Comparison of ENCODE assay signal across 30 cellular contexts in the genomic region with DNA sequence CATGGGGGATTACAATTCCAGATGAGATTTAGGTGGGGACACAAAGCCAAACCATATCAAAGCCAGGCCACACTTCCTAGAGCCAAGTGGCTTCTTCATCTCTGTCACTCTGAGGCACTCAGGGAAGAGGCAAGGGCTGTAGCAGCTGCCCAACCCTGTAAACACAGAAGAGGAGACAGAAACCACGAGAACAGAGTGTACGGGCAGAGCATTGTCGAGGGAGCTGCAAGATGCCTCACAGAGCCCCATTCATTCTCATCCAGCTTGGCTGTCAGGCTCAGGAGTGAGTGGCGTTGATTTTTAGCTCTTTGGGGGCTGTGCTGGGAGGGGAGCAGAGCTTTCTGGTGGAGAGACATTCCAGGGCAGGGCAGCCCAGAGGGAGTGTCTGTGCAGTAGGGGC.
DNase-seq lines count a peak whose midpoint lies in the region; ATAC-seq, FAIRE-seq and TF ChIP-seq lines count a peak whose summit lies in the region.
"Had no signal": no experiment of that assay in that cellular context is flagged by ENCODE, and none has a peak within 500 bp of the region (broad histone marks: within the 10 kb centered on the region; RNA-seq: fewer than 3 reads in every experiment).

No MANE protein-coding gene starts in this region.

- no peaks in the 10 kb centered on the region for H3K36me3 ChIP-seq in Caco-2 (ENCODE audit: control insufficient read depth, insufficient read depth, low read length)
- H3K36me3 ChIP-seq: adrenal gland, breast epithelium, esophagus muscularis mucosa, sigmoid colon had no signal

- H3K27ac Mint-ChIP-seq in nephron progenitor cell (peak overlapping the region; percentile 93), immature natural killer cell (no peak overlapping the region), Caco-2 (ENCODE audit: unreplicated experiment) (no peak overlapping the region)
- H3K27ac Mint-ChIP-seq: activated CD4-positive, alpha-beta T cell treated with anti-CD3 and anti-CD28 coated beads, Interleukin-2, amount 10 ng/mL, durations not matched to agents 7 days and 5 days; activated CD8-positive, alpha-beta memory T cell treated with anti-CD3 and anti-CD28 coated beads, Interleukin-2, amount 10 ng/mL, durations not matched to agents 7 days and 5 days; activated T-cell treated with anti-CD3 and anti-CD28 coated beads, Interleukin-2, amount 50 U/mL, for 72 hours; CD4-positive, CD25-positive, alpha-beta regulatory T cell; natural killer cell; stimulated activated naive B cell treated with anti-CD40 and anti-IgM and Interleukin-4, amounts not matched to agents 10 μg/mL and 1 μg/mL and 100 μg/mL, for 72 hours; WTC11 had no signal

- no peaks in the 10 kb centered on the region for H3K27me3 ChIP-seq in Caco-2 (replicated peaks; ENCODE audit: control insufficient read depth, insufficient read depth, low read length)
- H3K27me3 ChIP-seq: adrenal gland, breast epithelium, foreskin keratinocyte, sigmoid colon, testis had no signal

- TF ChIP-seq CTCF in nephron progenitor cell (IDR thresholded peaks at IDR 0.05), result no peak
- no peak for TF ChIP-seq CTCF in Caco-2 (IDR thresholded peaks at IDR 0.05; ENCODE audit: insufficient read depth in 1 of 2, low read depth in 1 of 2, low read length in 1 of 2, severe bottlenecking in 1 of 2, unreplicated experiment in 1 of 2)

- no peak overlapping the region for H3K4me3 ChIP-seq in Caco-2 (ENCODE audit: low read depth, low read length)
- H3K4me3 ChIP-seq: adrenal gland, breast epithelium, esophagus muscularis mucosa, sigmoid colon, testis had no signal

- FAIRE-seq in frontal cortex (lab: Jason Lieb, UNC), result no peak
- FAIRE-seq: colon, RCC 7860 had no signal

- ATAC-seq in HG03175 (IDR thresholded peaks at IDR 0.05; ENCODE audit: unreplicated experiment) (no peak), esophagus mucosa (no peak)
- ATAC-seq: activated CD8-positive, alpha-beta memory T cell treated with anti-CD3 and anti-CD28 coated beads, Interleukin-2, amount 10 ng/mL, durations not matched to agents 7 days and 5 days; activated T-cell treated with anti-CD3 and anti-CD28 coated beads, Interleukin-2, amount 50 U/mL, for 72 hours; foreskin keratinocyte; natural killer cell; stimulated activated naive B cell treated with anti-CD40 and anti-IgM and Interleukin-4, amounts not matched to agents 10 μg/mL and 1 μg/mL and 100 μg/mL, for 72 hours; WTC11 had no signal

- H3K9me3 Mint-ChIP-seq in nephron progenitor cell, result peaks cover 42% of the 10 kb centered on the region
- peaks cover 0 to 20% (median under 1%) of the 10 kb centered on the region in 6 donors for H3K9me3 Mint-ChIP-seq in immature natural killer cell
- peaks cover 41% of the 10 kb centered on the region for H3K9me3 Mint-ChIP-seq in Caco-2 (ENCODE audit: unreplicated experiment)

- peak overlapping the region; percentile 95 for H3K27ac ChIP-seq in substantia nigra (ENCODE audit: low read depth, low read length, poor library complexity, severe bottlenecking)
- H3K27ac ChIP-seq: adrenal gland, breast epithelium, esophagus muscularis mucosa, foreskin keratinocyte, parathyroid adenoma, sigmoid colon, testis had no signal

- DNase-seq in anterior cingulate cortex (lab: John Stamatoyannopoulos, UW), result peak in 39 of 58 donors; percentile 1 to 85 (median 32)
- DNase-seq in frontal cortex (ENCODE audit: low spot score in 2 of 2), result peak; percentile 25 to 26
- no peak for DNase-seq in nephron progenitor cell
- peak in 45 of 49 donors; percentile 10 to 82 (median 48) for DNase-seq in substantia nigra (lab: John Stamatoyannopoulos, UW)
- DNase-seq in immature natural killer cell, result no peak
- no peak for DNase-seq in Caco-2
- DNase-seq: activated CD4-positive, alpha-beta T cell treated with anti-CD3 and anti-CD28 coated beads, Interleukin-2, amount 10 ng/mL, durations not matched to agents 7 days and 5 days; activated CD8-positive, alpha-beta memory T cell treated with anti-CD3 and anti-CD28 coated beads, Interleukin-2, amount 10 ng/mL, durations not matched to agents 7 days and 5 days; activated naive CD4-positive, alpha-beta T cell treated with Interleukin-2 at 50 U/mL for 16 hours; activated T-cell treated with anti-CD3 and anti-CD28 coated beads, Interleukin-2, amount 50 U/mL, for 72 hours; adrenal gland; CD4-positive, CD25-positive, alpha-beta regulatory T cell; foreskin keratinocyte; islet precursor cell; natural killer cell; NCI-H1694; NCI-H2227 treated with DMSO at 0.1 percent for 48 hours; NCI-H526 treated with DMSO at 0.1 percent for 48 hours; sigmoid colon; stimulated activated CD4-positive, alpha-beta T cell treated with anti-CD3 and anti-CD28 coated beads, Interleukin-4, amount 100 ng/mL, for 4 hours; stimulated activated naive B cell treated with anti-CD40 and anti-IgM and Interleukin-4, amounts not matched to agents 10 μg/mL and 1 μg/mL and 100 μg/mL, for 72 hours; testis had no signal

- POLR2A ChIA-PET in Caco-2 (lab: Charles Lee), result no interaction called here

- H3K4me1 Mint-ChIP-seq in nephron progenitor cell (peaks cover 36% of the 10 kb centered on the region), immature natural killer cell (no peaks in the 10 kb centered on the region), Caco-2 (ENCODE audit: low read depth, unreplicated experiment) (no peaks in the 10 kb centered on the region)
- H3K4me1 Mint-ChIP-seq: activated CD4-positive, alpha-beta T cell treated with anti-CD3 and anti-CD28 coated beads, Interleukin-2, amount 10 ng/mL, durations not matched to agents 7 days and 5 days; activated CD8-positive, alpha-beta memory T cell treated with anti-CD3 and anti-CD28 coated beads, Interleukin-2, amount 10 ng/mL, durations not matched to agents 7 days and 5 days; CD4-positive, CD25-positive, alpha-beta regulatory T cell; natural killer cell; stimulated activated naive B cell treated with anti-CD40 and anti-IgM and Interleukin-4, amounts not matched to agents 10 μg/mL and 1 μg/mL and 100 μg/mL, for 72 hours had no signal

- H3K27me3 Mint-ChIP-seq in nephron progenitor cell (ENCODE audit: low read depth, poor library complexity), result no peaks in the 10 kb centered on the region
- H3K27me3 Mint-ChIP-seq in immature natural killer cell (ENCODE audit: low read depth in 3 of 3), result no peaks in the 10 kb centered on the region
- H3K27me3 Mint-ChIP-seq in Caco-2 (ENCODE audit: insufficient read depth, unreplicated experiment), result peaks cover 2% of the 10 kb centered on the region
- H3K27me3 Mint-ChIP-seq: activated CD4-positive, alpha-beta T cell treated with anti-CD3 and anti-CD28 coated beads, Interleukin-2, amount 10 ng/mL, durations not matched to agents 7 days and 5 days; activated CD8-positive, alpha-beta memory T cell treated with anti-CD3 and anti-CD28 coated beads, Interleukin-2, amount 10 ng/mL, durations not matched to agents 7 days and 5 days; stimulated activated naive B cell treated with anti-CD40 and anti-IgM and Interleukin-4, amounts not matched to agents 10 μg/mL and 1 μg/mL and 100 μg/mL, for 72 hours had no signal

- H3K9me3 ChIP-seq in Caco-2, result 0 out of 2 replicates have a peak, but pooled peaks cover 4% of the 10 kb centered on the region
- H3K9me3 ChIP-seq: adrenal gland, testis had no signal

- H3K4me3 Mint-ChIP-seq in nephron progenitor cell, result peak overlapping the region; percentile 17
- H3K4me3 Mint-ChIP-seq in immature natural killer cell, result no peak overlapping the region
- no peak overlapping the region for H3K4me3 Mint-ChIP-seq in Caco-2 (ENCODE audit: unreplicated experiment)
- H3K4me3 Mint-ChIP-seq: activated CD4-positive, alpha-beta T cell treated with anti-CD3 and anti-CD28 coated beads, Interleukin-2, amount 10 ng/mL, durations not matched to agents 7 days and 5 days; activated CD8-positive, alpha-beta memory T cell treated with anti-CD3 and anti-CD28 coated beads, Interleukin-2, amount 10 ng/mL, durations not matched to agents 7 days and 5 days; activated T-cell treated with anti-CD3 and anti-CD28 coated beads, Interleukin-2, amount 50 U/mL, for 72 hours; CD4-positive, CD25-positive, alpha-beta regulatory T cell; natural killer cell; stimulated activated naive B cell treated with anti-CD40 and anti-IgM and Interleukin-4, amounts not matched to agents 10 μg/mL and 1 μg/mL and 100 μg/mL, for 72 hours; WTC11 had no signal

- no peaks in the 10 kb centered on the region for H3K4me1 ChIP-seq in Caco-2
- H3K4me1 ChIP-seq: adrenal gland, breast epithelium, esophagus muscularis mucosa, foreskin keratinocyte, parathyroid adenoma, sigmoid colon, testis had no signal

- CTCF ChIA-PET in Caco-2 (lab: Charles Lee), result no interaction called here

- H3K36me3 Mint-ChIP-seq in nephron progenitor cell (ENCODE audit: low read depth) (peaks cover 52% of the 10 kb centered on the region), immature natural killer cell (no peaks in the 10 kb centered on the region), Caco-2 (ENCODE audit: insufficient read depth, unreplicated experiment) (no peaks in the 10 kb centered on the region)
- H3K36me3 Mint-ChIP-seq: activated CD8-positive, alpha-beta memory T cell treated with anti-CD3 and anti-CD28 coated beads, Interleukin-2, amount 10 ng/mL, durations not matched to agents 7 days and 5 days; CD4-positive, CD25-positive, alpha-beta regulatory T cell; natural killer cell; stimulated activated naive B cell treated with anti-CD40 and anti-IgM and Interleukin-4, amounts not matched to agents 10 μg/mL and 1 μg/mL and 100 μg/mL, for 72 hours had no signal

- BruUV-seq in Caco-2 (replicated peaks; lab: Mats Ljungman, UMichigan), result no TSS peak

- intact Hi-C loops in Caco-2 (cut with micrococcal nuclease; ENCODE audit: unreplicated experiment), result no loop called here

Comparison
In these comparisons a context has a peak if more than half of its experiments do, and no peak if none do; other contexts are left out.
1. DNase-seq: peak in anterior cingulate cortex (39 of 58), frontal cortex (2 of 2) and substantia nigra (45 of 49); none in nephron progenitor cell (single experiment), immature natural killer cell (0 of 3) and Caco-2 (0 of 2).